Comparison of ENCODE assay signal across 8 cellular contexts in genomic region chr17:47621293-47622178, GRCh38. TPM values are rescaled to one million over a fixed set of nuclear protein-coding genes. Genes with fewer than 3 reads are reported as not detected.
A peak's percentile ranks its signal among the peaks of the same experiment; 100 is the strongest.
DNase-seq lines count a peak whose midpoint lies in the region; ATAC-seq and TF ChIP-seq lines count a peak whose summit lies in the region.

No MANE protein-coding gene starts in this region.

- H3K36me3 ChIP-seq in CD4-positive, alpha-beta memory T cell (ENCODE audit: insufficient read depth, low read length) = peaks cover 24% of the 10 kb centered on the region
- peaks cover 27 to 38% of the 10 kb centered on the region in 2 donors for H3K36me3 ChIP-seq in muscle layer of duodenum (ENCODE audit: control insufficient read depth in 1 of 2, insufficient read depth in 2 of 2, low read length in 2 of 2)

- no peak for TF ChIP-seq CTCF in coronary artery (IDR thresholded peaks at IDR 0.05)

- peaks cover 0 to 2% (median 0%) of the 10 kb centered on the region in 8 donors for H3K9me3 Mint-ChIP-seq in CD4-positive, alpha-beta memory T cell

- intact Hi-C loops in CD4-positive, alpha-beta memory T cell (cut with micrococcal nuclease) = no loop called here

- H3K4me3 Mint-ChIP-seq in CD4-positive, alpha-beta memory T cell = no peak overlapping the region

- no peak overlapping the region for H3K4me3 ChIP-seq in CD4-positive, alpha-beta memory T cell (ENCODE audit: low read length in 2 of 2)
- H3K4me3 ChIP-seq in coronary artery (peak overlapping the region; percentile 26), muscle layer of duodenum (ENCODE audit: low read depth in 1 of 2, low read length in 2 of 2) (no peak overlapping the region)

- H3K27ac Mint-ChIP-seq in CD4-positive, alpha-beta memory T cell = peak overlapping the region in 4 of 7 donors; percentile 24 to 77 (median 50)

- ATAC-seq in HG03378 (IDR thresholded peaks at IDR 0.05; ENCODE audit: unreplicated experiment) = no peak

- no peak for DNase-seq in CD4-positive, alpha-beta memory T cell
- DNase-seq in NCI-H2196 treated with DMSO at 0.1 percent for 48 hours (lab: John Stamatoyannopoulos, UW; ENCODE audit: unreplicated experiment) (peak; percentile 37), coronary artery (ENCODE audit: low spot score) (no peak), OCI-M1 (lab: John Stamatoyannopoulos, UW) (no peak), T-helper 1 cell (no peak)
- no peak for DNase-seq in stimulated activated CD4-positive, alpha-beta T cell treated with anti-CD3 and anti-CD28 coated beads, Interleukin-4, amount 100 ng/mL, for 24 hours

- no peaks in the 10 kb centered on the region for H3K27me3 ChIP-seq in CD4-positive, alpha-beta memory T cell (ENCODE audit: insufficient read depth, low read length)
- H3K27me3 ChIP-seq in muscle layer of duodenum (ENCODE audit: low read depth, low read length) = no peaks in the 10 kb centered on the region

- H3K27ac ChIP-seq in CD4-positive, alpha-beta memory T cell (ENCODE audit: low read depth, low read length) = no peak overlapping the region
- H3K27ac ChIP-seq in coronary artery (peak overlapping the region in 1 of 2 donors; percentile 68), muscle layer of duodenum (ENCODE audit: low read length) (peak overlapping the region; percentile 78)

- no peaks in the 10 kb centered on the region for H3K27me3 Mint-ChIP-seq in CD4-positive, alpha-beta memory T cell

- CTCF ChIA-PET in CD4-positive, alpha-beta memory T cell (lab: Charles Lee; ENCODE audit: partially characterized antibody) = no interaction called here

- peaks cover 0 to 2% (median 0%) of the 10 kb centered on the region in 4 donors for H3K4me1 Mint-ChIP-seq in CD4-positive, alpha-beta memory T cell

- POLR2A ChIA-PET in CD4-positive, alpha-beta memory T cell (lab: Charles Lee; ENCODE audit: partially characterized antibody) = no interaction called here

- H3K4me1 ChIP-seq in CD4-positive, alpha-beta memory T cell (ENCODE audit: insufficient read depth, low read length) = no peaks in the 10 kb centered on the region
- H3K4me1 ChIP-seq in muscle layer of duodenum (ENCODE audit: control insufficient read depth in 1 of 2, insufficient read depth in 2 of 2, low read length in 2 of 2) = peaks cover 8 to 34% of the 10 kb centered on the region in 2 donors

- peaks cover 26 to 42% of the 10 kb centered on the region in 2 donors for H3K36me3 Mint-ChIP-seq in CD4-positive, alpha-beta memory T cell

- no peaks in the 10 kb centered on the region for H3K9me3 ChIP-seq in CD4-positive, alpha-beta memory T cell (ENCODE audit: control insufficient read depth in 1 of 2, low read length in 2 of 2)
- H3K9me3 ChIP-seq in muscle layer of duodenum (ENCODE audit: control insufficient read depth in 1 of 2, low read length in 2 of 2) = no peaks in the 10 kb centered on the region

RNA-seq across cellular contexts. Expression of gene KPNB1, which starts 28.2 kb away (rescaled TPM):
- 100 to 1,000 TPM; 258 to 268 TPM for total RNA-seq in CD4-positive, alpha-beta memory T cell
- 10 to 100 TPM; 13.4 to 26.9 TPM for polyA plus RNA-seq in CD4-positive, alpha-beta memory T cell
